ENCODE assay signal across 1 cellular context in genomic region chr12:998020-998874, GRCh38.
TF ChIP-seq lines count a peak whose summit lies in the region.

No MANE protein-coding gene starts in this region.

TF ChIP-seq in HEK293, 187 proteins besides CTCF, POLR2A, EP300 and RAD21 (continued from another document):
- TF ChIP-seq, protein P1, sequence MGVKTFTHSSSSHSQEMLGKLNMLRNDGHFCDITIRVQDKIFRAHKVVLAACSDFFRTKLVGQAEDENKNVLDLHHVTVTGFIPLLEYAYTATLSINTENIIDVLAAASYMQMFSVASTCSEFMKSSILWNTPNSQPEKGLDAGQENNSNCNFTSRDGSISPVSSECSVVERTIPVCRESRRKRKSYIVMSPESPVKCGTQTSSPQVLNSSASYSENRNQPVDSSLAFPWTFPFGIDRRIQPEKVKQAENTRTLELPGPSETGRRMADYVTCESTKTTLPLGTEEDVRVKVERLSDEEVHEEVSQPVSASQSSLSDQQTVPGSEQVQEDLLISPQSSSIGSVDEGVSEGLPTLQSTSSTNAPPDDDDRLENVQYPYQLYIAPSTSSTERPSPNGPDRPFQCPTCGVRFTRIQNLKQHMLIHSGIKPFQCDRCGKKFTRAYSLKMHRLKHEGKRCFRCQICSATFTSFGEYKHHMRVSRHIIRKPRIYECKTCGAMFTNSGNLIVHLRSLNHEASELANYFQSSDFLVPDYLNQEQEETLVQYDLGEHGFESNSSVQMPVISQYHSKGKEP (tag by site-specific recombination; IDR thresholded peaks at IDR 0.05) = peak; percentile 64; the same call in 1 of the 2 replicates
